In genomic region chr7:44716205-44716604, GRCh38 we compare ENCODE assay signal across 1 cellular context.
A peak's percentile ranks its signal among the peaks of the same experiment; 100 is the strongest.
TF ChIP-seq lines count a peak whose summit lies in the region.

No MANE protein-coding gene starts in this region.

TF ChIP-seq in HepG2, 621 proteins besides CTCF, POLR2A, EP300 and RAD21 (continued from another document):
- no peak for TF ChIP-seq ZNF407 (CRISPR knock-in tag; IDR thresholded peaks at IDR 0.05; ENCODE audit: not compliant biosample characterization)
- peak; percentile 22; the same call in 1 of the 2 replicates for TF ChIP-seq ZNF770 (CRISPR knock-in tag; IDR thresholded peaks at IDR 0.05)
- no peak for TF ChIP-seq KLF16 (CRISPR knock-in tag; IDR thresholded peaks at IDR 0.05)
- no peak for TF ChIP-seq SMC3 (IDR thresholded peaks at IDR 0.05; ENCODE audit: low read length)
